Comparison of ENCODE assay signal across 8 cellular contexts in genomic region chr7:127392182-127392565, GRCh38. TPM values are rescaled to one million over a fixed set of nuclear protein-coding genes. Genes with fewer than 3 reads are reported as not detected.
DNase-seq lines count a peak whose midpoint lies in the region; ATAC-seq, FAIRE-seq and TF ChIP-seq lines count a peak whose summit lies in the region.

No MANE protein-coding gene starts in this region.

- peaks cover 15% of the 10 kb centered on the region for H3K4me1 ChIP-seq in A673 (ENCODE audit: insufficient read depth, low read length, poor library complexity, severe bottlenecking)
- peaks cover 3 to 5% of the 10 kb centered on the region in 2 experiments for H3K4me1 ChIP-seq in trophoblast cell (ENCODE audit: control insufficient read depth in 1 of 2, insufficient read depth in 2 of 2, low read length in 2 of 2)
- H3K4me1 ChIP-seq in upper lobe of left lung: peaks cover 20 to 47% (median 27%) of the 10 kb centered on the region in 4 donors

- H3K36me3 Mint-ChIP-seq in glutamatergic neuron (ENCODE audit: unreplicated experiment): no peaks in the 10 kb centered on the region

- peaks cover 11% of the 10 kb centered on the region for H3K9me3 Mint-ChIP-seq in glutamatergic neuron (ENCODE audit: unreplicated experiment)

- peak overlapping the region; percentile 86 for H3K27ac ChIP-seq in A673 (ENCODE audit: low read depth, low read length, poor library complexity, severe bottlenecking)
- H3K27ac ChIP-seq in trophoblast cell (ENCODE audit: low read depth, low read length): peak overlapping the region; percentile 55
- H3K27ac ChIP-seq in upper lobe of left lung: peak overlapping the region; percentile 96 to 99 (median 98)

- H3K79me1 ChIP-seq in trophoblast cell (ENCODE audit: low read length): peaks cover 15% of the 10 kb centered on the region

- POLR2A ChIA-PET in A673 (lab: Charles Lee; ENCODE audit: low non-redundant PET): interaction anchor here (0.6 to 0.7 kb wide), 3 partner anchors 39 to 1086 kb away, joined by 3 to 4 read pairs (median 3); no protein-coding TSS in a partner anchor

- no peak for TF ChIP-seq POLR2A in upper lobe of left lung (IDR thresholded peaks at IDR 0.05)

- intact Hi-C loops in A673 (cut with micrococcal nuclease; ENCODE audit: unreplicated experiment): no loop called here

- H3K4ac ChIP-seq in trophoblast cell (ENCODE audit: low read depth, low read length): peak overlapping the region; percentile 60

- peak overlapping the region; percentile 82 for H3K4me3 ChIP-seq in A673 (ENCODE audit: low read depth, low read length, poor library complexity, severe bottlenecking)
- peak overlapping the region; percentile 97 for H3K4me3 ChIP-seq in trophoblast cell (ENCODE audit: low read depth, low read length)
- H3K4me3 ChIP-seq in upper lobe of left lung: peak overlapping the region; percentile 92 to 99 (median 95)

- H3K18ac ChIP-seq in trophoblast cell (ENCODE audit: low read length): peak overlapping the region; percentile 98

- H3K9me3 ChIP-seq in A673 (ENCODE audit: low read depth, low read length, poor library complexity, severe bottlenecking) (no peaks in the 10 kb centered on the region), trophoblast cell (ENCODE audit: insufficient read depth, low read depth, low read length) (no peaks in the 10 kb centered on the region), upper lobe of left lung (no peaks in the 10 kb centered on the region)

- in situ Hi-C loops in GM13977 (cut with MboI; ENCODE audit: low pct_unique_long_range_greater_than_20kb, low sequenced_read_pairs, unreplicated experiment): no loop called here

- H3K4me2 ChIP-seq in trophoblast cell (ENCODE audit: low read length): peak overlapping the region; percentile 93

- peak overlapping the region; percentile 76 for H4K91ac ChIP-seq in trophoblast cell (ENCODE audit: low read depth, low read length)

- DNase-seq in A673 (ENCODE audit: low spot score) (peak; percentile 86), GM13977 (ENCODE audit: low spot score) (peak; percentile 66), RCC 7860 (ENCODE audit: low spot score) (peak; percentile 29), glutamatergic neuron (peak; percentile 72), trophoblast cell (peak; percentile 63 to 73), upper lobe of left lung (peak; percentile 53 to 95)
- DNase-seq in activated naive CD4-positive, alpha-beta T cell treated with anti-CD3 and anti-CD28 coated beads, Interleukin-2, amount 50 U/mL, for 16 hours: peak; percentile 82

- CTCF ChIA-PET in A673 (lab: Charles Lee): interaction anchor here (1.2 kb wide), 1 partner anchor 44 kb away, joined by 4 read pairs; no protein-coding TSS in a partner anchor

- BruUV-seq in A673 (replicated peaks; lab: Mats Ljungman, UMichigan): no TSS peak

- no peak overlapping the region for H3K23ac ChIP-seq in trophoblast cell (ENCODE audit: low read length)

- peaks cover 5% of the 10 kb centered on the region for H3K4me1 Mint-ChIP-seq in glutamatergic neuron (ENCODE audit: low read depth, unreplicated experiment)

- peak overlapping the region; percentile 90 for H3K4me3 Mint-ChIP-seq in glutamatergic neuron (ENCODE audit: unreplicated experiment)

- no peak overlapping the region for H3K27ac Mint-ChIP-seq in glutamatergic neuron (ENCODE audit: unreplicated experiment)

- TF ChIP-seq EP300 in upper lobe of left lung (IDR thresholded peaks at IDR 0.05): no peak

- no peak overlapping the region for H2BK12ac ChIP-seq in trophoblast cell (ENCODE audit: low read length)

- no peak overlapping the region for H2BK5ac ChIP-seq in trophoblast cell (ENCODE audit: low read depth, low read length, poor library complexity)

- no CpG with 5 or more reads among the region's 48 CpGs for WGBS in trophoblast cell (ENCODE audit: extremely low coverage, insufficient coverage, insufficient read length)
- WGBS in upper lobe of left lung, 2 donors: 0% methylated on average over 14 to 23 of the region's 48 CpGs

- FAIRE-seq in RCC 7860 (lab: Jason Lieb, UNC): no peak

- peak; percentile 33 for ATAC-seq in HG03066 (IDR thresholded peaks at IDR 0.05; ENCODE audit: low read depth, unreplicated experiment)
- peak; percentile 83 to 89 for ATAC-seq in upper lobe of left lung (ENCODE audit: low FRiP score in 2 of 2)

- H2BK120ac ChIP-seq in trophoblast cell (ENCODE audit: insufficient read depth, low read length, poor library complexity): peak overlapping the region; percentile 2

- H3K14ac ChIP-seq in trophoblast cell (ENCODE audit: low read length): peak overlapping the region; percentile 75

- peaks cover 6% of the 10 kb centered on the region for H3K27me3 Mint-ChIP-seq in glutamatergic neuron (ENCODE audit: unreplicated experiment)

- H2AK5ac ChIP-seq in trophoblast cell (ENCODE audit: low read length): no peak overlapping the region

- H4K12ac ChIP-seq in trophoblast cell (ENCODE audit: low read depth, low read length): peak overlapping the region; percentile 59

- H3K9ac ChIP-seq in trophoblast cell (ENCODE audit: low read length): peak overlapping the region; percentile 96

- H3K36me3 ChIP-seq in A673 (ENCODE audit: insufficient read depth, low read length, poor library complexity, severe bottlenecking): peaks cover 28% of the 10 kb centered on the region
- peaks cover 0 to 5% of the 10 kb centered on the region in 2 experiments for H3K36me3 ChIP-seq in trophoblast cell (ENCODE audit: control insufficient read depth in 1 of 2, insufficient read depth in 2 of 2, low read length in 2 of 2)
- H3K36me3 ChIP-seq in upper lobe of left lung: peaks cover 0 to 32% (median 3%) of the 10 kb centered on the region in 4 donors

- H3K27me3 ChIP-seq in A673 (replicated peaks; ENCODE audit: insufficient read depth, low read depth, low read length, poor library complexity) (no peaks in the 10 kb centered on the region), trophoblast cell (ENCODE audit: insufficient read depth, low read length) (peaks cover 2% of the 10 kb centered on the region), upper lobe of left lung (no peaks in the 10 kb centered on the region)

- TF ChIP-seq CTCF in A673 (conservative IDR thresholded peaks at IDR 0.05; ENCODE audit: low read depth, low read length) (no peak), GM13977 (IDR thresholded peaks at IDR 0.05; ENCODE audit: extremely low read depth, insufficient read depth, missing control alignments) (no peak), glutamatergic neuron (IDR thresholded peaks at IDR 0.05; ENCODE audit: partially characterized antibody, unreplicated experiment) (no peak), upper lobe of left lung (IDR thresholded peaks at IDR 0.05) (peak in 2 of 6 experiments; percentile 23 to 25)

- peak overlapping the region; percentile 92 for H2AFZ ChIP-seq in trophoblast cell (ENCODE audit: insufficient read depth, low read length, poor library complexity)

- peaks cover 13% of the 10 kb centered on the region for H3K79me2 ChIP-seq in trophoblast cell (ENCODE audit: control insufficient read depth, insufficient read depth, low read length, poor library complexity)

- peak overlapping the region; percentile 72 for H4K8ac ChIP-seq in trophoblast cell (ENCODE audit: low read depth, low read length)

RNA-seq across cellular contexts. Expression of gene ZNF800, which starts 0.3 kb away (rescaled TPM):
- total RNA-seq in A673 (2021): 23.0 and 25.7 TPM in 2 replicates
- 25.4 TPM for total RNA-seq in glutamatergic neuron (ENCODE audit: unreplicated experiment)
- polyA plus RNA-seq in trophoblast cell (2013): 21.1 and 23.8 TPM in 2 replicates
- 10 to 100 TPM; 30.8 to 45.6 (median 32.7) TPM for total RNA-seq in upper lobe of left lung

Comparison
In these comparisons a context has a peak if more than half of its experiments do, and no peak if none do; other contexts are left out.
1. Peak in every context shown above with its lines: DNase-seq, ATAC-seq, H3K4me3 ChIP-seq and H3K27ac ChIP-seq.
2. DNase-seq: peak in every context shown above with its lines; median percentile 86 in A673; 82 in activated naive CD4-positive, alpha-beta T cell treated with anti-CD3 and anti-CD28 coated beads, Interleukin-2, amount 50 U/mL, for 16 hours; 74 in upper lobe of left lung; 72 in glutamatergic neuron; 68 in trophoblast cell; 66 in GM13977; 29 in RCC 7860.